Comparison of ENCODE assay signal across 34 cellular contexts in the genomic region with DNA sequence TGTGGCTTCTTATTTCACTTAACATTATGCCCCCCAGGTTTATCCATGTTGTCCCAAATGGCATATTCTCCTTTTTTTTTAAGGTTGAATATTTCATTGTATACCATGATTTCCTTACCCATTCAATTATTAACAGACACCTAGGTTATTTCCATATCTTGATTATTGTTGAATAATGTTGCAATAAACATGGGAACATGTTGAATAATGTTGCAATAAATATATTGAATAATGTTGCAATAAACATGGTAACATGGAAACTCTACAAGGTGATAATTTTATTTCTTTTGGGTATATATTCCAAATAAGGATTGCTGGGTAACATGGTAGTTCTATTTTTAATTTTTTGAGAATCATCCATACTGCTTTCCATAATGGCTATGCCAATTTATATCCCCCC.
"Had no signal": no experiment of that assay in that cellular context is flagged by ENCODE, and none has a peak within 500 bp of the region (broad histone marks: within the 10 kb centered on the region; RNA-seq: fewer than 3 reads in every experiment).

No MANE protein-coding gene starts in this region.

- DNase-seq: Karpas-422, Kasumi-1, MG63, MM.1S, MV-4-11, NCI-H1048, NCI-H1092, NCI-H1092 treated with DMSO at 0.1 percent for 48 hours, NCI-H1105, NCI-H1105 treated with DMSO at 0.1 percent for 48 hours, NCI-H1417, NCI-H1417 treated with DMSO at 0.1 percent for 48 hours, NCI-H1436, NCI-H1436 treated with DMSO at 0.1 percent for 48 hours, NCI-H146, NCI-H1694, NCI-H1694 treated with DMSO at 0.1 percent for 48 hours, NCI-H187, NCI-H187 treated with DMSO at 0.1 percent for 48 hours, NCI-H1930, NCI-H2029, NCI-H2029 treated with DMSO at 0.1 percent for 48 hours, NCI-H2081, NCI-H2081 treated with DMSO at 0.1 percent for 48 hours, NCI-H2107, NCI-H2171, NCI-H2171 treated with DMSO at 0.1 percent for 48 hours, NCI-H2227 treated with DMSO at 0.1 percent for 48 hours, NCI-H226, NCI-H345, NCI-H446, NCI-H446 treated with DMSO at 0.1 percent for 48 hours, NCI-H510A, NCI-H510A treated with DMSO at 0.1 percent for 48 hours had no signal

- H3K36me3 ChIP-seq: MG63 had no signal

- H3K27me3 ChIP-seq: MG63 had no signal

- H3K9me3 ChIP-seq: MG63 had no signal

- H3K4me3 ChIP-seq: MG63 had no signal
